ENCODE assay signal across 8 cellular contexts in the genomic region with DNA sequence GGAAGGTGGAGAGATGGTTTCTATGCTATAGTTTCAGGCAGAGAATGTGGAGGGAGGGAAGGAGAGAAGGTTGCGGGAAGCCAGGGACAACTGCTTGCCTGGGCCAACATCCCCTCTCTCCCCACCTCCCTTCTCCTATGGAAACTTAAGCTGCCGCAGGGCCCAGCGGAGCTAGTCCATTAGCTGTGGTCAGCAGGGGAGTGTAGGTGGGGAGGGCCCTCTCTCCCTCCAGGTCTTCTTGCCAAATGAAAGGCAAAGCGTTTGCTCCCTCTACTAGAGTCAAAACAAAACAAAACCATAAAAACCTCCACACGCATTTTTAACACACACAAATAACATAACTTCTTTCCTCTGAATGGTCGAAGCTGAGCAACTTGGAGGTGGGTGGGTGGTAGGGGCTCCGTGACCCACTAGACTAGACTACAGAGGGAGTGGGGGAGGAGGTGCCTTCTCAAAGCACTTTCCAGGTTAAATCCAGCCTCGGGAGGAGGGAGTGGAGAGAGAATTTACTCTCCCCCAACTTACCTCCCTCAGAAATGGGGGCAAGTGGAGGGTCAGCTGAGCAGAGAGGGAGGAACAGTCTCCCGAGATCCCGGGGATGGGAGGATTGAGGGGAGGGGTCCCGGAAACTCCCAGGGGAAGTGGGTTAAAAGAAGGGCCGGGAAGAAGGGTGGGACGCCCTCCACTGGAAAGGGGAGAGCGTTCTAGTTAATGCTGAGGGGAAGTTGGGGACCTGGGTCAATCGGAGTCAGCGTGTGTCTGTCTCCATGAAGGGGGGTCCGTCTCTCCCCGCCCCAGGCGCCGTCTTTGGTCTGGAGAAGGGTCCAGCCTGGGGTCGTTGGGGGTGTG. TPM values are rescaled to one million over a fixed set of nuclear protein-coding genes. Genes with fewer than 3 reads are reported as not detected.
DNase-seq lines count a peak whose midpoint lies in the region; ATAC-seq lines count a peak whose summit lies in the region.

No MANE protein-coding gene starts in this region.

- H3K27me3 ChIP-seq in HAP-1 (ENCODE audit: low read depth) (no peaks in the 10 kb centered on the region), iPS-15b (ENCODE audit: control insufficient read depth, insufficient read depth, low read length) (peaks cover 50% of the 10 kb centered on the region), skeletal muscle tissue (ENCODE audit: control insufficient read depth in 3 of 3, insufficient read depth in 3 of 3, low read length in 3 of 3) (peaks cover 3 to 13% (median 10%) of the 10 kb centered on the region in 3 donors)

- H3K27ac ChIP-seq in skeletal muscle tissue (ENCODE audit: low read depth, low read length), result peak overlapping the region; percentile 64

- H3K27me3 Mint-ChIP-seq in activated CD4-positive, alpha-beta memory T cell treated with anti-CD3 and anti-CD28 coated beads for 36 hours, result peaks cover 7% of the 10 kb centered on the region

- peak overlapping the region; percentile 88 for H3K4me3 Mint-ChIP-seq in activated CD4-positive, alpha-beta memory T cell treated with anti-CD3 and anti-CD28 coated beads for 36 hours

- no peaks in the 10 kb centered on the region for H3K36me3 Mint-ChIP-seq in activated CD4-positive, alpha-beta memory T cell treated with anti-CD3 and anti-CD28 coated beads for 36 hours

- H3K36me3 ChIP-seq in HAP-1 (replicated peaks) (no peaks in the 10 kb centered on the region), iPS-15b (ENCODE audit: control insufficient read depth, insufficient read depth, low read length) (no peaks in the 10 kb centered on the region), skeletal muscle tissue (ENCODE audit: control insufficient read depth in 3 of 3, insufficient read depth in 3 of 3, low read length in 3 of 3) (no peaks in the 10 kb centered on the region)

- intact Hi-C loops in activated CD4-positive, alpha-beta memory T cell treated with anti-CD3 and anti-CD28 coated beads for 36 hours (cut with micrococcal nuclease), result loop anchor here (2.0 kb wide), 2 partner anchors 39 to 131 kb away; a partner anchor contains a TSS

- H3K9ac ChIP-seq in iPS-15b (ENCODE audit: low read depth, low read length), result no peak overlapping the region
- peak overlapping the region; percentile 57 to 81 (median 81) for H3K9ac ChIP-seq in skeletal muscle tissue (ENCODE audit: low read depth in 1 of 3, low read length in 3 of 3)

- H3K9me3 ChIP-seq in HAP-1, result no peaks in the 10 kb centered on the region
- H3K9me3 ChIP-seq in iPS-15b (ENCODE audit: control insufficient read depth, insufficient read depth, low read length), result no peaks in the 10 kb centered on the region
- no peaks in the 10 kb centered on the region for H3K9me3 ChIP-seq in skeletal muscle tissue (ENCODE audit: control insufficient read depth in 3 of 3, low read length in 3 of 3)

- H3K4me1 ChIP-seq in HAP-1, result peaks cover 14% of the 10 kb centered on the region
- peaks cover 18% of the 10 kb centered on the region for H3K4me1 ChIP-seq in iPS-15b (ENCODE audit: control insufficient read depth, insufficient read depth, low read length)
- peaks cover 19 to 53% (median 25%) of the 10 kb centered on the region in 3 donors for H3K4me1 ChIP-seq in skeletal muscle tissue (ENCODE audit: control insufficient read depth in 3 of 3, insufficient read depth in 3 of 3, low read length in 3 of 3)

- no peaks in the 10 kb centered on the region for H3K9me3 Mint-ChIP-seq in activated CD4-positive, alpha-beta memory T cell treated with anti-CD3 and anti-CD28 coated beads for 36 hours

- H3K4me3 ChIP-seq in HAP-1, result peak overlapping the region; percentile 63
- peak overlapping the region; percentile 86 for H3K4me3 ChIP-seq in iPS-15b (ENCODE audit: low read depth, low read length)
- H3K4me3 ChIP-seq in skeletal muscle tissue (ENCODE audit: low read length in 3 of 3), result peak overlapping the region; percentile 87 to 89 (median 88)

- POLR2A ChIA-PET in activated CD4-positive, alpha-beta memory T cell treated with anti-CD3 and anti-CD28 coated beads for 36 hours (lab: Charles Lee), result no interaction called here

- H3K27ac Mint-ChIP-seq in activated CD4-positive, alpha-beta memory T cell treated with anti-CD3 and anti-CD28 coated beads for 36 hours, result no peak overlapping the region

- DNase-seq in HAP-1 (ENCODE audit: low spot score in 2 of 2) (no peak), NCI-H748 (lab: John Stamatoyannopoulos, UW; ENCODE audit: unreplicated experiment) (no peak), HK-2 (ENCODE audit: unreplicated experiment) (no peak), NCI-H510A (lab: John Stamatoyannopoulos, UW) (no peak)
- DNase-seq in activated CD4-positive, alpha-beta memory T cell treated with anti-CD3 and anti-CD28 coated beads for 36 hours, result no peak

- no peak for ATAC-seq in GM19023 (IDR thresholded peaks at IDR 0.05; ENCODE audit: unreplicated experiment)

- CTCF ChIA-PET in activated CD4-positive, alpha-beta memory T cell treated with anti-CD3 and anti-CD28 coated beads for 36 hours (lab: Charles Lee), result interaction anchor here (0.7 to 5.6 kb wide), 19 partner anchors 10 to 196 kb away, joined by 3 to 38 read pairs (median 7); a partner anchor contains a TSS

- H3K4me1 Mint-ChIP-seq in activated CD4-positive, alpha-beta memory T cell treated with anti-CD3 and anti-CD28 coated beads for 36 hours (ENCODE audit: low read depth), result peaks cover 24% of the 10 kb centered on the region

- in situ Hi-C loops in HAP-1 (cut with MboI; ENCODE audit: low sequenced_read_pairs), result no loop called here

RNA-seq across cellular contexts. Expression of a gene that starts 4.6 kb away (rescaled TPM):
- 10 to 100 TPM; 18.3 to 19.0 TPM for total RNA-seq in activated CD4-positive, alpha-beta memory T cell treated with anti-CD3 and anti-CD28 coated beads for 36 hours
- total RNA-seq in skeletal muscle tissue, result 4.2 TPM

RNA-seq across cellular contexts. Expression of a gene that starts 24.8 kb away (rescaled TPM):
- under 1 TPM; 0.15 to 0.21 TPM for total RNA-seq in activated CD4-positive, alpha-beta memory T cell treated with anti-CD3 and anti-CD28 coated beads for 36 hours
- total RNA-seq in skeletal muscle tissue, result 37.6 TPM

RNA-seq across cellular contexts. Expression of a gene that starts 38.3 kb away (rescaled TPM):
- 100 to 1,000 TPM; 119 to 121 TPM for total RNA-seq in activated CD4-positive, alpha-beta memory T cell treated with anti-CD3 and anti-CD28 coated beads for 36 hours
- 56.9 TPM for total RNA-seq in skeletal muscle tissue

RNA-seq across cellular contexts. Expression of a gene that starts 52.0 kb away (rescaled TPM):
- total RNA-seq in activated CD4-positive, alpha-beta memory T cell treated with anti-CD3 and anti-CD28 coated beads for 36 hours, result 1 to 10 TPM; 2.4 to 3.5 TPM
- under 0.01 TPM for total RNA-seq in skeletal muscle tissue

Comparison
In these comparisons a context has a peak if more than half of its experiments do, and no peak if none do; other contexts are left out.
1. RNA of a gene that starts 24.8 kb away (total RNA-seq): 37.6 TPM in skeletal muscle tissue (single experiment); 0.15 to 0.21 TPM in activated CD4-positive, alpha-beta memory T cell treated with anti-CD3 and anti-CD28 coated beads for 36 hours; every median in the first group is over 10 times any median in the second.
2. Peak in every context shown above with its lines, with median percentiles within 50 percentile points of each other: H3K4me3 ChIP-seq.